ENCODE assay signal across 8 cellular contexts in the genomic region with DNA sequence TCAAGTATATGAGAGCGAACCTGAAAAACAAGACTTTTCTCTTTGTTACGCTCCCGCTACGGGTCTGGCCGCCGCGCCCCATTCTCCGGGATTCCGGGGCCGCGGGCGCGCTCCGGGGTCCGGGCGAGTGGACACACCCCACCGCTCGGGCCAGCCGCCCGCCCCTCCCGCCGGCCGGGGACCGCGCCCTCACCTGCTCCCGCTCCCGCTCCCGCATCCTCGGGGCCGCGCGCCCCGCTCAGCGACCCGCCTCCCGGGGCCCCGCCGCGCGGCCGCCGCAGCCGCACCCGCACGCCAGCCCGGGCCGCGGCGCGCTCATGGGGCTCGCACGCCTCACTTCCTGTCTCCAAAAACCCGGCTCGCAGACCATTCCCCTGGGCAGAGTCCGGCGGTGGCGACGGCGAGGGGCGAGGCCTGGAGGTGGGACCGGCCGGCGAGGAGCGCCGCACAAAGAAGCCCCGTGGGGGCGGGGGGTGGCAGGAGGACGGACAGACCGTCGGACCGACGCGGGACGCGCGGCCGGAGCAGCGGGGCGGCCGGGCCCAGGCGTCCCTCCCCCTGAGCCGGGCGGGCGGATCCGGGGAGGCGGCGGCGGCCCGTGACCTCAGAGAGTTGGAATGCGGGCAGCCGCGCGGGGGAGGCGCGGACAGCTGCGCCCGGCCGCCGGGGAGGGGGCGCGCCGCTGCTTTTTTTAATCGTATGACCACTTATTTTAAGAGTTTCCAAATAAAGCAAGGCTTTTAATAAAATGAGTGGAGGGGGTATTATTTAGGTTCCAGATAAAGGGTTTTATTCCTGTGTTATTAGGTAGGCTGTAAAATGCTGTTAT. TPM values are rescaled to one million over a fixed set of nuclear protein-coding genes. Genes with fewer than 3 reads are reported as not detected.
DNase-seq lines count a peak whose midpoint lies in the region; ATAC-seq, FAIRE-seq and TF ChIP-seq lines count a peak whose summit lies in the region.

A gene (minus strand): TSS at position 550 of the 829 bp plus-strand sequence. CDS start 4,590 bp downstream, outside the sequence.

- H3K4me3 ChIP-seq in OCI-LY7 (ENCODE audit: low read depth, low read length, poor library complexity, severe bottlenecking) (no peak within 1 kb of the TSS), bronchial epithelial cell (ENCODE audit: low read depth, low read length) (peak within 1 kb of the TSS; percentile 43), iPS-18a (ENCODE audit: low read length) (peak within 1 kb of the TSS; percentile 98), retinal pigment epithelial cell (ENCODE audit: low read length) (peak within 1 kb of the TSS; percentile 91)

- H3K9me3 ChIP-seq in OCI-LY7 (ENCODE audit: low read length) (no peaks in the 10 kb centered on the region), iPS-18a (ENCODE audit: control insufficient read depth, low read depth, low read length) (no peaks in the 10 kb centered on the region)

- H3K9me2 ChIP-seq in OCI-LY7 (ENCODE audit: insufficient read depth, low read length) = no peaks in the 10 kb centered on the region

- H3K79me2 ChIP-seq in OCI-LY7 (ENCODE audit: insufficient read depth, low read depth, low read length) = no peaks in the 10 kb centered on the region

- H3K4me2 ChIP-seq in OCI-LY7 (ENCODE audit: low read length) = peak within 1 kb of the TSS; percentile 39; the same call in 1 of the 2 replicates

- no peaks in the 10 kb centered on the region for H3K4me1 ChIP-seq in OCI-LY7 (ENCODE audit: insufficient read depth, low read length, poor library complexity, severe bottlenecking)
- H3K4me1 ChIP-seq in iPS-18a (ENCODE audit: control insufficient read depth, low read depth, low read length) = peaks cover 13% of the 10 kb centered on the region

- ATAC-seq in GM21619 (IDR thresholded peaks at IDR 0.05; ENCODE audit: unreplicated experiment) = peak; percentile 41
- ATAC-seq in HG03108 (IDR thresholded peaks at IDR 0.05; ENCODE audit: unreplicated experiment) = no peak
- ATAC-seq in GM18873 (IDR thresholded peaks at IDR 0.05; ENCODE audit: low FRiP score, unreplicated experiment) = no peak

- POLR2A ChIA-PET in OCI-LY7 (lab: Charles Lee) = no interaction called here

- no peaks in the 10 kb centered on the region for H3K36me3 ChIP-seq in OCI-LY7 (ENCODE audit: insufficient read depth, low read length)
- no peaks in the 10 kb centered on the region for H3K36me3 ChIP-seq in bronchial epithelial cell (ENCODE audit: control insufficient read depth, insufficient read depth, low read length)
- no peaks in the 10 kb centered on the region for H3K36me3 ChIP-seq in iPS-18a (ENCODE audit: control insufficient read depth, low read depth, low read length)

- H3K9ac ChIP-seq in iPS-18a (ENCODE audit: low read length) = peak within 1 kb of the TSS; percentile 91

- TF ChIP-seq CTCF in OCI-LY7 (conservative IDR thresholded peaks at IDR 0.05; ENCODE audit: low read length) (no peak), bronchial epithelial cell (IDR thresholded peaks at IDR 0.05; ENCODE audit: insufficient read depth, low read length, severe bottlenecking) (no peak), retinal pigment epithelial cell (conservative IDR thresholded peaks at IDR 0.05; ENCODE audit: low read depth, low read length) (no peak)

- DNase-seq in DMS79 (lab: John Stamatoyannopoulos, UW) (peak; percentile 9), OCI-LY7 (ENCODE audit: low spot score) (no peak), bronchial epithelial cell (ENCODE audit: low read depth) (peak; percentile 44), retinal pigment epithelial cell (ENCODE audit: low read depth) (no peak)

- H2AFZ ChIP-seq in OCI-LY7 (ENCODE audit: low read length) = no peak within 1 kb of the TSS

- CTCF ChIA-PET in OCI-LY7 (lab: Charles Lee; ENCODE audit: unreplicated experiment) = no interaction called here

- H4K20me1 ChIP-seq in OCI-LY7 (ENCODE audit: insufficient read depth, low read length) = no peaks in the 10 kb centered on the region

- H3K27ac ChIP-seq in OCI-LY7 (ENCODE audit: low read depth, low read length, poor library complexity, severe bottlenecking) (no peak within 1 kb of the TSS), iPS-18a (ENCODE audit: low read length) (no peak within 1 kb of the TSS)

- no peak for FAIRE-seq in bronchial epithelial cell (lab: Jason Lieb, UNC)

- BruUV-seq in OCI-LY7 (replicated peaks; lab: Mats Ljungman, UMichigan) = no TSS peak

- H3K27me3 ChIP-seq in bronchial epithelial cell (ENCODE audit: control insufficient read depth, insufficient read depth, low read length) (no peaks in the 10 kb centered on the region), iPS-18a (ENCODE audit: control insufficient read depth, insufficient read depth, low read length) (peaks cover 7% of the 10 kb centered on the region)

- intact Hi-C loops in OCI-LY7 (cut with micrococcal nuclease; ENCODE audit: unreplicated experiment) = no loop called here

RNA-seq across cellular contexts. Expression of the gene that starts here (rescaled TPM):
- not detected in 2 replicates for total RNA-seq in OCI-LY7 (2014; rRNA removed; shearing (Covaris generic))
- total RNA-seq in OCI-LY7 (2022) (not detected in 2 replicates), bronchial epithelial cell (6.1 and 7.6 TPM in 2 replicates)

Comparison
In these comparisons a context has a peak if more than half of its experiments do, and no peak if none do; other contexts are left out.
1. DNase-seq: peak in DMS79 (single experiment) and bronchial epithelial cell (single experiment); none in OCI-LY7 (single experiment) and retinal pigment epithelial cell (single experiment).